In genomic region chr13:65091031-65091430, GRCh38 we compare ENCODE assay signal across 3 cellular contexts.
"Had no signal": no experiment of that assay in that cellular context is flagged by ENCODE, and none has a peak within 500 bp of the region (broad histone marks: within the 10 kb centered on the region; RNA-seq: fewer than 3 reads in every experiment).

No MANE protein-coding gene starts in this region.

- H3K4me3 ChIP-seq: GM12878 had no signal

- DNase-seq: GDM1, GF-D8 had no signal

- ATAC-seq: GM12878 had no signal
